28 cellular contexts compared by ENCODE assay signal in the genomic region with DNA sequence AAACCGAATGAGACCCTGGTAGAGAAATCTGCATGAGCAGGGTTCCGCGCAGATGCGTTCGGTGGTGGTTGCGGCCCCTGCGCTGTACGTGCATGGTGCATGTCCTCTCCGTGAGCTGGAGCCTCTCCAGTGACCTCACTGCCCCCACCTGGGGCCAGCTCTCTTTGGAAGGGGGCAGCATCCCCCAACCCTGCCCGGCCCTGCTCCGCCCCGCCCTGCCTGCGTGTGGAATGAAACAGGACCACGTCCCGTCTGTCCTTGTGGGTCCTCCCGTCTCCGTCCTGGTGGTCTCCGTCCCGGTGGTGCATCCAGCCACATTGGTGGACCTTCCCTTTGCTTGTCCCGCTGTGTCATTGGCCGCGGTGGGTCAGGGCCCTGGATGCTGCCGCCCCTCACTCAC.
"Had no signal": no experiment of that assay in that cellular context is flagged by ENCODE, and none has a peak within 500 bp of the region (broad histone marks: within the 10 kb centered on the region; RNA-seq: fewer than 3 reads in every experiment).

No MANE protein-coding gene starts in this region.

- H3K4me1 ChIP-seq: ascending aorta, breast epithelium had no signal

- ATAC-seq: activated CD4-positive, alpha-beta T cell treated with anti-CD3 and anti-CD28 coated beads for 36 hours; activated naive CD4-positive, alpha-beta T cell treated with anti-CD3 and anti-CD28 coated beads, Interleukin-2, amount 50 U/mL, for 72 hours; activated T-cell treated with anti-CD3 and anti-CD28 coated beads, Interleukin-2, amount 50 U/mL, for 72 hours; esophagus mucosa had no signal

- H3K36me3 Mint-ChIP-seq: activated naive CD4-positive, alpha-beta T cell treated with anti-CD3 and anti-CD28 coated beads, Interleukin-2, amount 10 ng/mL, durations not matched to agents 7 days and 5 days; activated naive CD4-positive, alpha-beta T cell treated with anti-CD3 and anti-CD28 coated beads, Interleukin-2, amount 50 U/mL, for 72 hours; activated naive CD8-positive, alpha-beta T cell treated with anti-CD3 and anti-CD28 coated beads, Interleukin-2, amount 10 ng/mL, durations not matched to agents 7 days and 5 days had no signal

- H3K9me3 Mint-ChIP-seq: activated CD4-positive, alpha-beta memory T cell treated with anti-CD3 and anti-CD28 coated beads, Interleukin-2, amount 10 ng/mL, durations not matched to agents 7 days and 5 days; activated CD4-positive, alpha-beta T cell treated with anti-CD3 and anti-CD28 coated beads, Interleukin-2, amount 10 ng/mL, durations not matched to agents 24 days and 14 days; activated naive CD4-positive, alpha-beta T cell treated with anti-CD3 and anti-CD28 coated beads, Interleukin-2, amount 10 ng/mL, durations not matched to agents 7 days and 5 days; activated naive CD4-positive, alpha-beta T cell treated with anti-CD3 and anti-CD28 coated beads, Interleukin-2, amount 50 U/mL, for 72 hours; activated naive CD8-positive, alpha-beta T cell treated with anti-CD3 and anti-CD28 coated beads, Interleukin-2, amount 10 ng/mL, durations not matched to agents 7 days and 5 days; activated T-cell treated with anti-CD3 and anti-CD28 coated beads, Interleukin-2, amount 50 U/mL, for 24 hours; activated T-cell treated with anti-CD3 and anti-CD28 coated beads, Interleukin-2, amount 50 U/mL, for 72 hours; dendritic cell treated with granulocyte-macrophage colony-stimulating factor and Interleukin-4, amounts not matched to agents 40 ng/mL and 50 ng/mL, for 4 days; endodermal cell had no signal

- H3K36me3 ChIP-seq: ascending aorta, breast epithelium, cardiac muscle cell had no signal

- H3K4me3 ChIP-seq: ascending aorta, breast epithelium, cardiac muscle cell, coronary artery, dorsolateral prefrontal cortex had no signal

- H3K27ac ChIP-seq: ascending aorta, breast epithelium, cardiac muscle cell, coronary artery had no signal

- H3K27me3 Mint-ChIP-seq: activated CD4-positive, alpha-beta memory T cell treated with anti-CD3 and anti-CD28 coated beads, Interleukin-2, amount 10 ng/mL, durations not matched to agents 7 days and 5 days; activated CD4-positive, alpha-beta T cell treated with anti-CD3 and anti-CD28 coated beads for 36 hours; activated CD4-positive, alpha-beta T cell treated with anti-CD3 and anti-CD28 coated beads, Interleukin-2, amount 10 ng/mL, durations not matched to agents 24 days and 14 days; activated naive CD4-positive, alpha-beta T cell treated with anti-CD3 and anti-CD28 coated beads, Interleukin-2, amount 10 ng/mL, durations not matched to agents 7 days and 5 days; activated naive CD8-positive, alpha-beta T cell treated with anti-CD3 and anti-CD28 coated beads, Interleukin-2, amount 10 ng/mL, durations not matched to agents 7 days and 5 days; activated T-cell treated with anti-CD3 and anti-CD28 coated beads, Interleukin-2, amount 50 U/mL, for 24 hours; brain; dendritic cell treated with granulocyte-macrophage colony-stimulating factor and Interleukin-4, amounts not matched to agents 40 ng/mL and 50 ng/mL, for 4 days had no signal

- H3K27me3 ChIP-seq: ascending aorta, breast epithelium, cardiac muscle cell, dorsolateral prefrontal cortex had no signal

- H3K9me3 ChIP-seq: ascending aorta, breast epithelium had no signal

- H3K4me3 Mint-ChIP-seq: activated CD4-positive, alpha-beta memory T cell treated with anti-CD3 and anti-CD28 coated beads, Interleukin-2, amount 10 ng/mL, durations not matched to agents 7 days and 5 days; activated CD4-positive, alpha-beta T cell treated with anti-CD3 and anti-CD28 coated beads for 36 hours; activated CD4-positive, alpha-beta T cell treated with anti-CD3 and anti-CD28 coated beads, Interleukin-2, amount 10 ng/mL, durations not matched to agents 24 days and 14 days; activated naive CD4-positive, alpha-beta T cell treated with anti-CD3 and anti-CD28 coated beads, Interleukin-2, amount 10 ng/mL, durations not matched to agents 7 days and 5 days; activated naive CD8-positive, alpha-beta T cell treated with anti-CD3 and anti-CD28 coated beads, Interleukin-2, amount 10 ng/mL, durations not matched to agents 7 days and 5 days; activated T-cell treated with anti-CD3 and anti-CD28 coated beads, Interleukin-2, amount 50 U/mL, for 24 hours; activated T-cell treated with anti-CD3 and anti-CD28 coated beads, Interleukin-2, amount 50 U/mL, for 72 hours; brain; dendritic cell treated with granulocyte-macrophage colony-stimulating factor and Interleukin-4, amounts not matched to agents 40 ng/mL and 50 ng/mL, for 4 days; endodermal cell had no signal

- H3K4me1 Mint-ChIP-seq: activated CD4-positive, alpha-beta memory T cell treated with anti-CD3 and anti-CD28 coated beads, Interleukin-2, amount 10 ng/mL, durations not matched to agents 7 days and 5 days; activated CD4-positive, alpha-beta T cell treated with anti-CD3 and anti-CD28 coated beads for 36 hours; activated CD4-positive, alpha-beta T cell treated with anti-CD3 and anti-CD28 coated beads, Interleukin-2, amount 10 ng/mL, durations not matched to agents 24 days and 14 days; activated naive CD4-positive, alpha-beta T cell treated with anti-CD3 and anti-CD28 coated beads, Interleukin-2, amount 10 ng/mL, durations not matched to agents 7 days and 5 days; activated naive CD8-positive, alpha-beta T cell treated with anti-CD3 and anti-CD28 coated beads, Interleukin-2, amount 10 ng/mL, durations not matched to agents 7 days and 5 days; brain; endodermal cell had no signal

- H3K27ac Mint-ChIP-seq: activated CD4-positive, alpha-beta memory T cell treated with anti-CD3 and anti-CD28 coated beads, Interleukin-2, amount 10 ng/mL, durations not matched to agents 7 days and 5 days; activated CD4-positive, alpha-beta T cell treated with anti-CD3 and anti-CD28 coated beads for 36 hours; activated CD4-positive, alpha-beta T cell treated with anti-CD3 and anti-CD28 coated beads, Interleukin-2, amount 10 ng/mL, durations not matched to agents 24 days and 14 days; activated naive CD4-positive, alpha-beta T cell treated with anti-CD3 and anti-CD28 coated beads, Interleukin-2, amount 10 ng/mL, durations not matched to agents 7 days and 5 days; activated naive CD8-positive, alpha-beta T cell treated with anti-CD3 and anti-CD28 coated beads, Interleukin-2, amount 10 ng/mL, durations not matched to agents 7 days and 5 days; activated T-cell treated with anti-CD3 and anti-CD28 coated beads, Interleukin-2, amount 50 U/mL, for 24 hours; activated T-cell treated with anti-CD3 and anti-CD28 coated beads, Interleukin-2, amount 50 U/mL, for 72 hours; dendritic cell treated with granulocyte-macrophage colony-stimulating factor and Interleukin-4, amounts not matched to agents 40 ng/mL and 50 ng/mL, for 4 days; endodermal cell had no signal

- DNase-seq: activated CD4-positive, alpha-beta memory T cell treated with anti-CD3 and anti-CD28 coated beads, Interleukin-2, amount 10 ng/mL, durations not matched to agents 7 days and 5 days; activated CD4-positive, alpha-beta T cell treated with anti-CD3 and anti-CD28 coated beads for 36 hours; activated CD4-positive, alpha-beta T cell treated with anti-CD3 and anti-CD28 coated beads, Interleukin-2, amount 10 ng/mL, durations not matched to agents 24 days and 14 days; activated CD4-positive, CD25-positive, alpha-beta regulatory T cell; activated CD4-positive, CD25-positive, alpha-beta regulatory T cell treated with anti-CD3 and anti-CD28 coated beads, Interleukin-2, amount 50 U/mL, for 72 hours; activated CD8-positive, alpha-beta memory T cell treated with anti-CD3 and anti-CD28 coated beads, Interleukin-2, amount 50 U/mL, for 48 hours; activated gamma-delta T cell; activated naive CD4-positive, alpha-beta T cell; activated naive CD4-positive, alpha-beta T cell treated with anti-CD3 and anti-CD28 coated beads, Interleukin-2, amount 10 ng/mL, durations not matched to agents 7 days and 5 days; activated naive CD8-positive, alpha-beta T cell treated with anti-CD3 and anti-CD28 coated beads, Interleukin-2, amount 10 ng/mL, durations not matched to agents 7 days and 5 days; activated T-cell treated with anti-CD3 and anti-CD28 coated beads for 4 hours; activated T-cell treated with anti-CD3 and anti-CD28 coated beads, Interleukin-2, amount 50 U/mL, for 24 hours; activated T-cell treated with anti-CD3 and anti-CD28 coated beads, Interleukin-2, amount 50 U/mL, for 72 hours; central memory CD4-positive, alpha-beta T cell; dorsolateral prefrontal cortex; effector memory CD4-positive, alpha-beta T cell; endodermal cell; foreskin fibroblast; T-helper 2 cell had no signal

- FAIRE-seq: frontal cortex had no signal
